8 cellular contexts compared by ENCODE assay signal in genomic region chr2:46298522-46299351, GRCh38. TPM values are rescaled to one million over a fixed set of nuclear protein-coding genes. Genes with fewer than 3 reads are reported as not detected.
DNase-seq lines count a peak whose midpoint lies in the region; ATAC-seq and TF ChIP-seq lines count a peak whose summit lies in the region.

No MANE protein-coding gene starts in this region.

- H3K79me2 ChIP-seq in GM23248 (ENCODE audit: insufficient read depth), result peaks cover 61% of the 10 kb centered on the region

- DNase-seq in AG04450 (ENCODE audit: low read depth, low spot score) (no peak), GM23248 (peak; percentile 74), T-helper 17 cell (no peak), chondrocyte (ENCODE audit: low spot score) (no peak), hippocampal formation (lab: John Stamatoyannopoulos, UW) (no peak)
- DNase-seq in stimulated activated CD8-positive, alpha-beta memory T cell treated with anti-CD3 and anti-CD28 coated beads, Interleukin-4, amount 100 ng/mL, for 48 hours, result peak; percentile 45

- POLR2A ChIA-PET in AG04450 (lab: Yijun Ruan, JAX), result interaction anchor here (0.7 to 1.8 kb wide), 3 partner anchors 27 to 270 kb away, joined by 7 to 8 read pairs (median 8); no protein-coding TSS in a partner anchor

- H3K36me3 Mint-ChIP-seq in T-helper 17 cell (ENCODE audit: low read depth), result no peaks in the 10 kb centered on the region
- peaks cover 1% of the 10 kb centered on the region for H3K36me3 Mint-ChIP-seq in chondrocyte (ENCODE audit: low read depth)

- H3K4me2 ChIP-seq in GM23248 (ENCODE audit: unreplicated experiment), result peak overlapping the region; percentile 92

- H2AFZ ChIP-seq in GM23248, result peak overlapping the region; percentile 67

- H3K27me3 Mint-ChIP-seq in T-helper 17 cell, result peaks cover 58% of the 10 kb centered on the region
- H3K27me3 Mint-ChIP-seq in chondrocyte (ENCODE audit: low read depth), result peaks cover 2% of the 10 kb centered on the region

- in situ Hi-C loops in GM23248 (cut with MboI), result loop anchor here (10.0 kb wide), 1 partner anchor 214 kb away; no protein-coding TSS in a partner anchor

- H3K4me1 Mint-ChIP-seq in T-helper 17 cell (peaks cover 39% of the 10 kb centered on the region), chondrocyte (ENCODE audit: low read depth) (peaks cover 40% of the 10 kb centered on the region)

- peak overlapping the region; percentile 73 for H3K27ac ChIP-seq in AG04450 (ENCODE audit: low read depth, low read length)
- H3K27ac ChIP-seq in GM23248, result peak overlapping the region; percentile 79
- peak overlapping the region; percentile 77 for H3K27ac ChIP-seq in layer of hippocampus (ENCODE audit: low read depth, low read length)

- H3K4me1 ChIP-seq in GM23248 (ENCODE audit: insufficient read depth), result peaks cover 8% of the 10 kb centered on the region; the same call in 1 of the 2 replicates

- H3K9ac ChIP-seq in GM23248, result peak overlapping the region; percentile 95

- no peaks in the 10 kb centered on the region for H3K36me3 ChIP-seq in GM23248 (ENCODE audit: low read depth)

- peaks cover 11% of the 10 kb centered on the region; the same call in 1 of the 2 replicates for H3K9me3 ChIP-seq in AG04450 (ENCODE audit: control insufficient read depth, insufficient read depth, low read length)
- H3K9me3 ChIP-seq in GM23248 (ENCODE audit: low read depth), result no peaks in the 10 kb centered on the region
- H3K9me3 ChIP-seq in T-helper 17 cell (ENCODE audit: control insufficient read depth, low read length, poor library complexity, severe bottlenecking), result no peaks in the 10 kb centered on the region

- H3K4me3 Mint-ChIP-seq in T-helper 17 cell (peak overlapping the region; percentile 92), chondrocyte (ENCODE audit: unreplicated experiment) (peak overlapping the region; percentile 93)

- ATAC-seq in T-helper 17 cell (no peak), GM18502 (IDR thresholded peaks at IDR 0.05; ENCODE audit: poor library complexity, unreplicated experiment) (no peak)

- no peaks in the 10 kb centered on the region for H3K9me2 ChIP-seq in GM23248 (ENCODE audit: insufficient read depth)

- H3K27me3 ChIP-seq in AG04450 (ENCODE audit: control insufficient read depth, insufficient read depth, low read length) (no peaks in the 10 kb centered on the region), GM23248 (replicated peaks; ENCODE audit: insufficient read depth) (no peaks in the 10 kb centered on the region), layer of hippocampus (ENCODE audit: control insufficient read depth, insufficient read depth, low read length) (peaks cover 2% of the 10 kb centered on the region)

- H3K9me3 Mint-ChIP-seq in chondrocyte (ENCODE audit: low read depth), result no peaks in the 10 kb centered on the region

- no peaks in the 10 kb centered on the region; the same call in 1 of the 2 replicates for H3F3A ChIP-seq in GM23248 (ENCODE audit: insufficient read depth)

- H3K4me3 ChIP-seq in AG04450 (ENCODE audit: low read depth, low read length), result peak overlapping the region; percentile 97
- peak overlapping the region; percentile 97 for H3K4me3 ChIP-seq in GM23248

- 1% methylated on average over 60 to 67 of the region's 70 CpGs for WGBS in GM23248 (ENCODE audit: low coverage in 1 of 2, low lambda C conversion rate in 2 of 2, missing lambda C conversion rate in 2 of 2), 2 experiments

- H3K27ac Mint-ChIP-seq in T-helper 17 cell (peak overlapping the region; percentile 21), chondrocyte (ENCODE audit: unreplicated experiment) (peak overlapping the region; percentile 77)

- TF ChIP-seq CTCF in AG04450 (IDR thresholded peaks at IDR 0.05; ENCODE audit: low read depth, low read length), result peak; percentile 32
- peak; percentile 73 for TF ChIP-seq CTCF in chondrocyte (IDR thresholded peaks at IDR 0.05)

- CTCF ChIA-PET in AG04450 (lab: Charles Lee), result interaction anchor here (0.6 to 1.2 kb wide), 3 partner anchors 67 to 794 kb away, joined by 3 to 6 read pairs (median 4); no protein-coding TSS in a partner anchor

- H4K20me1 ChIP-seq in GM23248 (ENCODE audit: insufficient read depth), result no peaks in the 10 kb centered on the region

RNA-seq across cellular contexts. Expression of gene EPAS1, which starts 1.5 kb away (rescaled TPM):
- polyA plus RNA-seq in AG04450 (2011; rRNA removed) (506 and 522 TPM in 2 replicates), GM23248 (2016; fragmentation: Nextera tagmentation; extraction: Ambion mirVana) (45.2 and 47.5 TPM in 2 replicates)
- 444 and 588 TPM in 2 replicates for polyA minus RNA-seq in AG04450 (2011; rRNA and poly(A)+ RNA removed)
- 66.3 and 73.8 TPM in 2 replicates for total RNA-seq in GM23248 (2014; rRNA removed; shearing (Covaris generic))
- total RNA-seq in T-helper 17 cell (1 to 10 TPM in 1 of 2 donors, under 1 TPM in 1; 0.97 to 9.1 TPM), chondrocyte (14.5 to 126 TPM (median 122 TPM) in 3 replicates)

Comparison
In these comparisons a context has a peak if more than half of its experiments do, and no peak if none do; other contexts are left out.
1. DNase-seq: peak in GM23248 (single experiment) and stimulated activated CD8-positive, alpha-beta memory T cell treated with anti-CD3 and anti-CD28 coated beads, Interleukin-4, amount 100 ng/mL, for 48 hours (single experiment); none in AG04450 (single experiment), T-helper 17 cell (0 of 3), chondrocyte (single experiment) and hippocampal formation (0 of 2).
2. Peak in every context shown above with its lines, with median percentiles within 50 percentile points of each other: H3K27ac ChIP-seq.